ENCODE assay signal across 10 cellular contexts in the genomic region with DNA sequence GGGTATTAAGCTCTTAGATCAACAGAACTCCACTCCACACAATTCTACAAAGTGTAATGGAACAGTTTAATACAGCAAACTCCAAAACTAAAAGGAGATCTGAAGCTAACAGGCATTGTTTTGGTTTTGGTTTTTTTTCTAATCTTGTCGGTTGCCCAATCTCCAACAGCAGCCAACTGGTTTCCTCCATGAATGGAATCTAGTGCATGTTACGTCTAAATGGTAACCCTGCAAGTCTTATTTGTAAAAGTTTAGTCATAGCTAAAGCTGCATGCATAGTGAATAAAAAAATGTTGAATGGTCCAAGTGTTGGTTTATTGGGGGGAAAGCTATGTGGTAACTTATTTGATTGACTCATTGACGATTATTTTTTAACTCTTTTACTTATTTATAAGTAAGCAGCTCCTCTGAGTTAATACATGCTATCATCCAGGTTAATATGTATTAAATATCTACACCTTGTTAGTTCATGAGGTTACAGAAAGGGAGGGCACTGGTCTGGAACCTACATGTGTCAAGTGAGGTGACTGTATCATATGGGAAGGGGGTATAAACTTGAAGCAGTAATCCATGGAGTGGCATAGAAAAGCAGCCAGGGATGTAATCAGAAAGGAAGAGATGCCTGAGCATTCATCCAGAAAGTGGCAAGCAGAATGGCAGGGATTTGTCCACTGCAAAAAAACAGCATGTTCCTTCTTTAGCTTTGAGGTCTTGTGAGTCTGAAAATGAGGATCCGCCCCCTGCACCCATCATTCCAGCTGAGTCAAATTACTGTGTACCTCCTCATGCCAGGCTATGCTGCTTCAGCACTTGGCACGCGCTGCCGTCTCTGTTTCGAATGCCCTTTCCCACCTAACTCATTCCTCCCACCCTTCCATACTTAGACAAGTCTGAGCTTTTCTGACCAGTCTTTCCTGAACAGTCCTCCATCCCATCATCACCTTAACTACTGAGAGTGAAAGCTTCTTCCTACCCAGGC.
DNase-seq lines count a peak whose midpoint lies in the region; ATAC-seq and TF ChIP-seq lines count a peak whose summit lies in the region.
"Had no signal": no experiment of that assay in that cellular context is flagged by ENCODE, and none has a peak within 500 bp of the region (broad histone marks: within the 10 kb centered on the region; RNA-seq: fewer than 3 reads in every experiment).

No MANE protein-coding gene starts in this region.

- peak; percentile 67 for ATAC-seq in Right ventricle myocardium inferior
- peak; percentile 26 for ATAC-seq in left lung
- no peak for ATAC-seq in stimulated activated naive CD8-positive, alpha-beta T cell treated with anti-CD3 and anti-CD28 coated beads, Interleukin-15, Interleukin-2, amounts not matched to agents 100 U/mL and 50 U/mL, for 24 hours
- ATAC-seq: mucosa of descending colon had no signal

- peak overlapping the region; percentile 87 for H3K27ac Mint-ChIP-seq in dendritic cell treated with granulocyte-macrophage colony-stimulating factor and Interleukin-4, amounts not matched to agents 40 ng/mL and 50 ng/mL, for 4 days

- peaks cover 8% of the 10 kb centered on the region for H3K9me3 Mint-ChIP-seq in dendritic cell treated with granulocyte-macrophage colony-stimulating factor and Interleukin-4, amounts not matched to agents 40 ng/mL and 50 ng/mL, for 4 days

- WGBS in transverse colon (ENCODE audit: low coverage in 1 of 2), 2 donors: 79 to 81% methylated on average over 4 to 8 of the region's 8 CpGs

- H3K4me1 Mint-ChIP-seq in dendritic cell treated with granulocyte-macrophage colony-stimulating factor and Interleukin-4, amounts not matched to agents 40 ng/mL and 50 ng/mL, for 4 days (ENCODE audit: low read depth): peaks cover 35% of the 10 kb centered on the region

- no peak for TF ChIP-seq EP300 in transverse colon (IDR thresholded peaks at IDR 0.05; ENCODE audit: low read depth)

- H3K4me1 ChIP-seq in left lung (no peaks in the 10 kb centered on the region), transverse colon (no peaks in the 10 kb centered on the region)

- H3K9me3 ChIP-seq in left lung: no peaks in the 10 kb centered on the region
- H3K9me3 ChIP-seq in transverse colon: no peaks in the 10 kb centered on the region
- H3K9me3 ChIP-seq: mucosa of descending colon had no signal

- no peaks in the 10 kb centered on the region for H3K27me3 Mint-ChIP-seq in dendritic cell treated with granulocyte-macrophage colony-stimulating factor and Interleukin-4, amounts not matched to agents 40 ng/mL and 50 ng/mL, for 4 days

- H3K27ac ChIP-seq in left lung (no peak overlapping the region), transverse colon (no peak overlapping the region)

- peak overlapping the region; percentile 59 for H3K4me3 Mint-ChIP-seq in dendritic cell treated with granulocyte-macrophage colony-stimulating factor and Interleukin-4, amounts not matched to agents 40 ng/mL and 50 ng/mL, for 4 days

- H3K27me3 ChIP-seq in left lung: no peaks in the 10 kb centered on the region
- H3K27me3 ChIP-seq in transverse colon: no peaks in the 10 kb centered on the region

- intact Hi-C loops in Right ventricle myocardium inferior (cut with DNase I) (no loop called here), cardiac septum (cut with DNase I) (no loop called here), left lung (cut with DNase I) (no loop called here), transverse colon (cut with DNase I; ENCODE audit: low total_unique reads) (no loop called here)
- intact Hi-C loops in dendritic cell treated with granulocyte-macrophage colony-stimulating factor and Interleukin-4, amounts not matched to agents 40 ng/mL and 50 ng/mL, for 4 days (cut with micrococcal nuclease): no loop called here

- no peak for TF ChIP-seq POLR2A in transverse colon (IDR thresholded peaks at IDR 0.05)

- peaks cover 17% of the 10 kb centered on the region for H3K36me3 Mint-ChIP-seq in dendritic cell treated with granulocyte-macrophage colony-stimulating factor and Interleukin-4, amounts not matched to agents 40 ng/mL and 50 ng/mL, for 4 days (ENCODE audit: low read depth)

- DNase-seq in Right ventricle myocardium inferior (ENCODE audit: missing footprints) (peak; percentile 72), cardiac septum (ENCODE audit: low spot score) (no peak), left lung (no peak), transverse colon (no peak), COR-L47 (lab: John Stamatoyannopoulos, UW) (no peak), NCI-H1417 treated with DMSO at 0.1 percent for 48 hours (lab: John Stamatoyannopoulos, UW) (no peak)
- no peak for DNase-seq in stimulated activated naive CD8-positive, alpha-beta T cell treated with anti-CD3 and anti-CD28 coated beads, Interleukin-15, Interleukin-2, amounts not matched to agents 100 U/mL and 50 U/mL, for 24 hours
- DNase-seq: activated effector memory CD4-positive, alpha-beta T cell treated with anti-CD3 and anti-CD28 coated beads, Interleukin-2, amount 50 U/mL, for 16 hours had no signal

- H3K36me3 ChIP-seq in left lung (no peaks in the 10 kb centered on the region), transverse colon (no peaks in the 10 kb centered on the region)

- TF ChIP-seq CTCF in left lung (IDR thresholded peaks at IDR 0.05): no peak
- TF ChIP-seq CTCF in transverse colon (IDR thresholded peaks at IDR 0.05): no peak

- in situ Hi-C loops in transverse colon (cut with MboI; ENCODE audit: low pct_ligation_motif_present in 1 of 4, low pct_unique_long_range_greater_than_20kb in 1 of 4, low sequenced_read_pairs in 3 of 4): no loop called here

- H3K4me3 ChIP-seq in left lung (no peak overlapping the region), transverse colon (no peak overlapping the region)
- H3K4me3 ChIP-seq: mucosa of descending colon had no signal
